ENCODE assay signal across 12 cellular contexts in genomic region chr1:47984175-47984789, GRCh38. TPM values are rescaled to one million over a fixed set of nuclear protein-coding genes. Genes with fewer than 3 reads are reported as not detected.
DNase-seq lines count a peak whose midpoint lies in the region; ATAC-seq and TF ChIP-seq lines count a peak whose summit lies in the region.
"Had no signal": no experiment of that assay in that cellular context is flagged by ENCODE, and none has a peak within 500 bp of the region (broad histone marks: within the 10 kb centered on the region; RNA-seq: fewer than 3 reads in every experiment).

No MANE protein-coding gene starts in this region.

- no peaks in the 10 kb centered on the region for H3K9me3 Mint-ChIP-seq in nephron

- H3K36me3 Mint-ChIP-seq in nephron (ENCODE audit: low read depth) = peaks cover 48% of the 10 kb centered on the region

- intact Hi-C loops in Right ventricle myocardium inferior (cut with DNase I) (no loop called here), cardiac septum (cut with DNase I) (no loop called here), left ventricle myocardium superior (cut with micrococcal nuclease) (no loop called here), sigmoid colon (cut with DNase I) (no loop called here)

- peak overlapping the region in 2 of 3 experiments; percentile 21 to 55 for H3K4me3 Mint-ChIP-seq in nephron

- H3K27me3 ChIP-seq in sigmoid colon = peaks cover 0 to 17% (median 5%) of the 10 kb centered on the region in 3 donors
- H3K27me3 ChIP-seq: ascending aorta had no signal

- H3K4me1 ChIP-seq in sigmoid colon = peaks cover 0 to 12% (median 11%) of the 10 kb centered on the region in 4 donors

- H3K36me3 ChIP-seq in sigmoid colon = no peaks in the 10 kb centered on the region
- H3K36me3 ChIP-seq: ascending aorta, upper lobe of left lung had no signal

- H3K27ac Mint-ChIP-seq in nephron = peak overlapping the region; percentile 57 to 88 (median 76)

- no peak for TF ChIP-seq CTCF in nephron (IDR thresholded peaks at IDR 0.05; ENCODE audit: unreplicated experiment in 3 of 3)
- no peak for TF ChIP-seq CTCF in sigmoid colon (IDR thresholded peaks at IDR 0.05)

- peaks cover 44% of the 10 kb centered on the region for H3K4me1 Mint-ChIP-seq in nephron

- no peak for TF ChIP-seq POLR2A in sigmoid colon (IDR thresholded peaks at IDR 0.05)

- TF ChIP-seq EP300 in sigmoid colon (IDR thresholded peaks at IDR 0.05) = no peak

- H3K27me3 Mint-ChIP-seq in nephron (ENCODE audit: low read depth) = peaks cover 65% of the 10 kb centered on the region

- ATAC-seq in Right ventricle myocardium inferior = peak; percentile 49
- peak; percentile 39 for ATAC-seq in left ventricle myocardium superior
- ATAC-seq in GM18867 (IDR thresholded peaks at IDR 0.05; ENCODE audit: unreplicated experiment) = no peak
- ATAC-seq in HG03457 (IDR thresholded peaks at IDR 0.05; ENCODE audit: unreplicated experiment) = no peak
- ATAC-seq: mucosa of descending colon had no signal

- DNase-seq in Right ventricle myocardium inferior (ENCODE audit: missing footprints) (no peak), cardiac septum (ENCODE audit: low spot score) (no peak), left ventricle myocardium superior (peak; percentile 51), sigmoid colon (no peak), NCI-H2196 (lab: John Stamatoyannopoulos, UW; ENCODE audit: unreplicated experiment) (no peak)
- DNase-seq: mucosa of descending colon had no signal

- WGBS in sigmoid colon, 2 donors = 51 to 85% methylated on average over 46 of the region's 46 CpGs

- no peaks in the 10 kb centered on the region for H3K9me3 ChIP-seq in sigmoid colon
- H3K9me3 ChIP-seq: ascending aorta, mucosa of descending colon, upper lobe of left lung had no signal

- no peak overlapping the region for H3K27ac ChIP-seq in sigmoid colon
- H3K27ac ChIP-seq: ascending aorta, upper lobe of left lung had no signal

- no peak overlapping the region for H3K4me3 ChIP-seq in sigmoid colon
- H3K4me3 ChIP-seq: ascending aorta, mucosa of descending colon, upper lobe of left lung had no signal

RNA-seq across cellular contexts. Expression of gene TRABD2B, which starts 12.9 kb away (rescaled TPM):
- total RNA-seq in Right ventricle myocardium inferior = 0.57 TPM
- 3.4 TPM for total RNA-seq in cardiac septum
- 0.92 TPM for total RNA-seq in left ventricle myocardium superior
- total RNA-seq in sigmoid colon = 1 to 10 TPM in 2 of 4 donors, under 1 TPM in 2; 0.66 to 1.4 (median 1.0) TPM
- 1 to 10 TPM in 1 of 3 donors, under 1 TPM in 1, not detected in 1; 0.63 to 1.8 TPM for polyA plus RNA-seq in sigmoid colon
- total RNA-seq: A673 had no signal

Comparison
In these comparisons a context has a peak if more than half of its experiments do, and no peak if none do; other contexts are left out.
1. ATAC-seq: peak in Right ventricle myocardium inferior (single experiment) and left ventricle myocardium superior (single experiment); none in GM18867 (single experiment) and HG03457 (single experiment).